8 cellular contexts compared by ENCODE assay signal in the genomic region with DNA sequence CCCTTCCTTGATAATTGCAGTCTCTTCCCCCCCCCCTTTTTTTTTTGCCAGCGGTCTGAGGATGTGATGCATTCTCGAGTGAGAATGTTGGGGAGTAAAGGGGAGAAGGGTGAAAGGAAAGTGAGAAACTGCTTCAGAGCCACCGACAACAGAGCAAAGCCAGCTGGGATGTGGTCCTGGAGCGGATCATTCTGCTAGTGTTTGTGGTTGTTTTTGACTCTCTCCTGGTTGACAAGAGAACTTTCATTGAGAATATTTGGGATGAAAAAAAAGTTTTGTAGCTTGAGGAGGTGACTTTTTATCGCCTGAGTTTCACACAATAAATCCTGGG. TPM values are rescaled to one million over a fixed set of nuclear protein-coding genes. Genes with fewer than 3 reads are reported as not detected.
A peak's percentile ranks its signal among the peaks of the same experiment; 100 is the strongest.
DNase-seq lines count a peak whose midpoint lies in the region; ATAC-seq and TF ChIP-seq lines count a peak whose summit lies in the region.

No MANE protein-coding gene starts in this region.

- DNase-seq in CD4-positive, alpha-beta T cell: no peak
- DNase-seq in dorsolateral prefrontal cortex (no peak), neural crest cell (ENCODE audit: low read depth, low spot score) (no peak), NCI-H1105 treated with DMSO at 0.1 percent for 48 hours (lab: John Stamatoyannopoulos, UW) (no peak), posterior cingulate gyrus (no peak), HPDE6-E6E7 (ENCODE audit: extremely low spot score) (no peak), cerebellar nuclear complex (lab: John Stamatoyannopoulos, UW) (no peak)

- H3K4me3 ChIP-seq in Loucy (ENCODE audit: low read length, poor library complexity, severe bottlenecking) (peak overlapping the region; percentile 87), dorsolateral prefrontal cortex (peak overlapping the region; percentile 14 to 97 (median 81))

- no peaks in the 10 kb centered on the region for H3K36me3 ChIP-seq in Loucy (ENCODE audit: insufficient read depth, low read length)

- POLR2A ChIA-PET in CD4-positive, alpha-beta T cell (lab: Charles Lee): interaction anchor here (0.6 to 1.9 kb wide), 5 partner anchors 125 to 854 kb away, joined by 3 to 5 read pairs (median 3); a partner anchor contains a TSS

- H3K79me2 ChIP-seq in Loucy (ENCODE audit: insufficient read depth, low read length): peaks cover 57% of the 10 kb centered on the region

- ATAC-seq in CD4-positive, alpha-beta T cell (ENCODE audit: poor library complexity): no peak

- H3F3A ChIP-seq in Loucy (ENCODE audit: low read depth): no peaks in the 10 kb centered on the region

- no peaks in the 10 kb centered on the region for H3K9me3 Mint-ChIP-seq in CD4-positive, alpha-beta T cell
- no peaks in the 10 kb centered on the region for H3K9me3 Mint-ChIP-seq in neural crest cell

- peak overlapping the region; percentile 70 for H3K27ac Mint-ChIP-seq in CD4-positive, alpha-beta T cell
- H3K27ac Mint-ChIP-seq in neural crest cell (ENCODE audit: unreplicated experiment): peak overlapping the region; percentile 73

- no peaks in the 10 kb centered on the region for H3K27me3 ChIP-seq in CD4-positive, alpha-beta T cell (ENCODE audit: control insufficient read depth, insufficient read depth, low read length)
- no peaks in the 10 kb centered on the region for H3K27me3 ChIP-seq in Loucy (ENCODE audit: insufficient read depth, low read length, poor library complexity, severe bottlenecking)
- no peaks in the 10 kb centered on the region for H3K27me3 ChIP-seq in dorsolateral prefrontal cortex

- peak overlapping the region; percentile 84 for H3K4me3 Mint-ChIP-seq in CD4-positive, alpha-beta T cell
- H3K4me3 Mint-ChIP-seq in neural crest cell: peak overlapping the region; percentile 97

- H3K4me2 ChIP-seq in Loucy (ENCODE audit: low read depth, low read length, poor library complexity, severe bottlenecking): peak overlapping the region; percentile 88

- CTCF ChIA-PET in CD4-positive, alpha-beta T cell (lab: Charles Lee): interaction anchor here (0.7 to 1.5 kb wide), 3 partner anchors 45 to 109 kb away, joined by 3 read pairs; no protein-coding TSS in a partner anchor

- H3K27me3 Mint-ChIP-seq in CD4-positive, alpha-beta T cell: no peaks in the 10 kb centered on the region
- H3K27me3 Mint-ChIP-seq in neural crest cell (ENCODE audit: low read depth): no peaks in the 10 kb centered on the region

- no peak overlapping the region for H3K27ac ChIP-seq in CD4-positive, alpha-beta T cell (ENCODE audit: low read depth, low read length)
- peak overlapping the region in 55 of 59 donors; percentile 58 to 97 (median 92) for H3K27ac ChIP-seq in dorsolateral prefrontal cortex

- no peaks in the 10 kb centered on the region for H3K9me2 ChIP-seq in Loucy (replicated peaks; ENCODE audit: low read depth, low read length)

- no peaks in the 10 kb centered on the region for H3K9me3 ChIP-seq in CD4-positive, alpha-beta T cell (ENCODE audit: control insufficient read depth, low read length)
- H3K9me3 ChIP-seq in Loucy (ENCODE audit: insufficient read depth, low read depth, low read length): no peaks in the 10 kb centered on the region

- peak overlapping the region; percentile 89 for H3K9ac ChIP-seq in Loucy (ENCODE audit: low read depth, low read length, poor library complexity, severe bottlenecking)

- peaks cover 27% of the 10 kb centered on the region for H3K4me1 ChIP-seq in Loucy (ENCODE audit: insufficient read depth, low read length, poor library complexity, severe bottlenecking)

- intact Hi-C loops in CD4-positive, alpha-beta T cell (cut with DNase I, micrococcal nuclease): loop anchor here in 1 of 2 experiments (10.0 kb wide), 1 partner anchor 809 kb away; a partner anchor contains a TSS
- intact Hi-C loops in dorsolateral prefrontal cortex (cut with DNase I) (loop anchor here (10.0 kb wide), 4 partner anchors 119 to 289 kb away; a partner anchor contains a TSS), posterior cingulate gyrus (cut with DNase I) (loop anchor here (10.0 kb wide), 2 partner anchors 81 to 119 kb away; no protein-coding TSS in a partner anchor)

- H3K4me1 Mint-ChIP-seq in CD4-positive, alpha-beta T cell (ENCODE audit: low read depth): peaks cover 12% of the 10 kb centered on the region
- H3K4me1 Mint-ChIP-seq in neural crest cell: peaks cover 30% of the 10 kb centered on the region

- peaks cover 5% of the 10 kb centered on the region for H4K20me1 ChIP-seq in Loucy (ENCODE audit: insufficient read depth, low read length, poor library complexity, severe bottlenecking)

- H2AFZ ChIP-seq in Loucy (ENCODE audit: low read length): peak overlapping the region; percentile 99; the same call in 1 of the 2 replicates

- no peak for TF ChIP-seq CTCF in CD4-positive, alpha-beta T cell (IDR thresholded peaks at IDR 0.05)
- TF ChIP-seq CTCF in Loucy (conservative IDR thresholded peaks at IDR 0.05; ENCODE audit: low read length) (no peak), dorsolateral prefrontal cortex (IDR thresholded peaks at IDR 0.05 in 54 of 56, conservative IDR thresholded peaks at IDR 0.05 in 2 of 56; ENCODE audit: low read depth in 1 of 56, partially characterized antibody in 56 of 56) (no peak), neural crest cell (conservative IDR thresholded peaks at IDR 0.05) (no peak)

- peaks cover 3% of the 10 kb centered on the region for H3K36me3 Mint-ChIP-seq in CD4-positive, alpha-beta T cell (ENCODE audit: low read depth)
- H3K36me3 Mint-ChIP-seq in neural crest cell (ENCODE audit: low read depth): no peaks in the 10 kb centered on the region

RNA-seq across cellular contexts. Expression of a gene that starts 1.3 kb away (rescaled TPM):
- 10 to 100 TPM; 15.5 to 18.7 TPM for total RNA-seq in CD4-positive, alpha-beta T cell
- total RNA-seq in dorsolateral prefrontal cortex (100 to 1,000 TPM in 114 of 120 experiments, 10 to 100 TPM in 6; 89.8 to 145 (median 119) TPM), neural crest cell (60.6 and 62.9 TPM in 2 replicates)
